Comparison of ENCODE assay signal across 17 cellular contexts in the genomic region with DNA sequence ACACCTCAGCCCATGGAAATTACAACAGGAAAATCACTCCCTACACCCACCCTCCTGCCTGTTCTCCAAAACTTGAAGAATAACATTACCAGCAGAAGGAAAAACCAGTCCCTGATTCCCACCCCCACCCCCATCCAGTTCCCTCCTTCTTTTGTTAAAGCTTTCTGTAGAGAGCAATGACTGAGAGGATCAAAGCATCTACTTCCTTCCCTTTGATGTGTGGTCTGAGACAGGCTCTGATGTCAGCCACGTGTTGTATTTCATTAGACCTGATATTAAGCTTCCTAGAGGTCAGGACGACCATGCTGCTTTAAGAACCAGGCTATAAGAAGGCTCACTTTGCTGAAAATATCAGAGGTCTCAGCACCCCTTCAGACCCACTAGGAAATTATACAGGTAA.
A peak's percentile ranks its signal among the peaks of the same experiment; 100 is the strongest.
DNase-seq lines count a peak whose midpoint lies in the region; ATAC-seq and TF ChIP-seq lines count a peak whose summit lies in the region.
"Had no signal": no experiment of that assay in that cellular context is flagged by ENCODE, and none has a peak within 500 bp of the region (broad histone marks: within the 10 kb centered on the region; RNA-seq: fewer than 3 reads in every experiment).

No MANE protein-coding gene starts in this region.

- ATAC-seq in naive thymus-derived CD4-positive, alpha-beta T cell = peak; percentile 38

- H3K27me3 Mint-ChIP-seq in naive thymus-derived CD4-positive, alpha-beta T cell = peaks cover 8 to 56% (median 27%) of the 10 kb centered on the region in 5 donors

- DNase-seq in GDM1 (lab: John Stamatoyannopoulos, UW) (peak; percentile 17), WERI-Rb-1 (no peak), NCI-H1105 (lab: John Stamatoyannopoulos, UW) (no peak), coronary artery (ENCODE audit: low spot score) (no peak), SHP77 treated with DMSO at 0.1 percent for 48 hours (lab: John Stamatoyannopoulos, UW) (no peak)
- DNase-seq in naive thymus-derived CD4-positive, alpha-beta T cell = peak in 4 of 9 donors; percentile 7 to 27 (median 12)
- no peak for DNase-seq in activated CD4-positive, alpha-beta T cell treated with anti-CD3 and anti-CD28 coated beads, Interleukin-2, amount 50 U/mL, for 48 hours
- DNase-seq: activated CD4-positive, alpha-beta T cell treated with anti-CD3 and anti-CD28 coated beads for 48 hours; activated naive CD4-positive, alpha-beta T cell treated with Interleukin-2 at 50 U/mL for 16 hours; hippocampal formation; NCI-H1694 treated with DMSO at 0.1 percent for 48 hours; NCI-H526; occipital lobe; sigmoid colon; SK-N-SH had no signal

- H3K4me3 ChIP-seq in HUES6 (ENCODE audit: low read depth, low read length) (peak overlapping the region; percentile 19; the same call in 1 of the 2 replicates), WERI-Rb-1 (ENCODE audit: low read depth, low read length) (no peak overlapping the region), coronary artery (no peak overlapping the region)
- H3K4me3 ChIP-seq in naive thymus-derived CD4-positive, alpha-beta T cell (ENCODE audit: low read length) = no peak overlapping the region
- H3K4me3 ChIP-seq: HAP-1, sigmoid colon had no signal

- H3K9me3 Mint-ChIP-seq in naive thymus-derived CD4-positive, alpha-beta T cell = peaks cover 0 to 7% (median 0%) of the 10 kb centered on the region in 11 donors

- peaks cover 5 to 39% (median 24%) of the 10 kb centered on the region in 7 donors for H3K4me1 Mint-ChIP-seq in naive thymus-derived CD4-positive, alpha-beta T cell

- H3K27ac ChIP-seq in HUES6 (ENCODE audit: low read depth, low read length) (peak overlapping the region; percentile 85; the same call in 1 of the 2 replicates), WERI-Rb-1 (0 out of 2 replicates have a peak overlapping the region, but pooled peaks have one; percentile 31), coronary artery (no peak overlapping the region)
- no peak overlapping the region for H3K27ac ChIP-seq in naive thymus-derived CD4-positive, alpha-beta T cell (ENCODE audit: low read depth, low read length)
- H3K27ac ChIP-seq: sigmoid colon had no signal

- H3K27me3 ChIP-seq in HUES6 (ENCODE audit: control insufficient read depth, insufficient read depth, low read length) (no peaks in the 10 kb centered on the region), WERI-Rb-1 (ENCODE audit: insufficient read depth, low read depth, severe bottlenecking) (no peaks in the 10 kb centered on the region)
- no peaks in the 10 kb centered on the region for H3K27me3 ChIP-seq in naive thymus-derived CD4-positive, alpha-beta T cell (ENCODE audit: control insufficient read depth in 2 of 2, insufficient read depth in 2 of 2, low read length in 2 of 2)
- H3K27me3 ChIP-seq: sigmoid colon had no signal

- POLR2A ChIA-PET in naive thymus-derived CD4-positive, alpha-beta T cell (lab: Charles Lee) = interaction anchor here (0.6 kb wide), 2 partner anchors 19 to 28 kb away, joined by 3 read pairs; no protein-coding TSS in a partner anchor

- no peak overlapping the region for H3K27ac Mint-ChIP-seq in naive thymus-derived CD4-positive, alpha-beta T cell

- CTCF ChIA-PET in naive thymus-derived CD4-positive, alpha-beta T cell (lab: Charles Lee) = no interaction called here

- no peak for TF ChIP-seq CTCF in WERI-Rb-1 (IDR thresholded peaks at IDR 0.05; ENCODE audit: low read depth, low read length)
- no peak for TF ChIP-seq CTCF in coronary artery (IDR thresholded peaks at IDR 0.05)

- peak overlapping the region; percentile 61 for H3K9ac ChIP-seq in HUES6 (ENCODE audit: low read length)
- H3K9ac ChIP-seq: SK-N-SH had no signal

- no peak overlapping the region for H3K4me3 Mint-ChIP-seq in naive thymus-derived CD4-positive, alpha-beta T cell

- peaks cover 27% of the 10 kb centered on the region for H3K4me1 ChIP-seq in HUES6 (ENCODE audit: control insufficient read depth, insufficient read depth, low read length)
- peaks cover 0 to 14% of the 10 kb centered on the region in 2 donors for H3K4me1 ChIP-seq in naive thymus-derived CD4-positive, alpha-beta T cell (ENCODE audit: control insufficient read depth in 2 of 2, insufficient read depth in 2 of 2, low read length in 2 of 2)
- H3K4me1 ChIP-seq: HAP-1, sigmoid colon had no signal

- H3K9me3 ChIP-seq in HUES6 (ENCODE audit: control insufficient read depth, insufficient read depth, low read depth, low read length) (no peaks in the 10 kb centered on the region), WERI-Rb-1 (ENCODE audit: severe bottlenecking) (peaks cover 6% of the 10 kb centered on the region)
- no peaks in the 10 kb centered on the region for H3K9me3 ChIP-seq in naive thymus-derived CD4-positive, alpha-beta T cell (ENCODE audit: control insufficient read depth in 2 of 3, low read length in 3 of 3)
- H3K9me3 ChIP-seq: HAP-1, sigmoid colon, SK-N-SH had no signal

- intact Hi-C loops in naive thymus-derived CD4-positive, alpha-beta T cell (cut with micrococcal nuclease) = no loop called here

- H3K36me3 ChIP-seq in HUES6 (ENCODE audit: control insufficient read depth, insufficient read depth, low read length) (no peaks in the 10 kb centered on the region), WERI-Rb-1 (no peaks in the 10 kb centered on the region)
- H3K36me3 ChIP-seq in naive thymus-derived CD4-positive, alpha-beta T cell (ENCODE audit: control insufficient read depth in 2 of 3, insufficient read depth in 3 of 3, low read length in 3 of 3) = no peaks in the 10 kb centered on the region
- H3K36me3 ChIP-seq: HAP-1, sigmoid colon had no signal

- no peaks in the 10 kb centered on the region for H3K36me3 Mint-ChIP-seq in naive thymus-derived CD4-positive, alpha-beta T cell

Comparison
In these comparisons a context has a peak if more than half of its experiments do, and no peak if none do; other contexts are left out.
1. H3K27ac ChIP-seq: peak in HUES6 (single experiment) and WERI-Rb-1 (single experiment); none in naive thymus-derived CD4-positive, alpha-beta T cell (single experiment) and coronary artery (0 of 2).